ENCODE assay signal across 1 cellular context in genomic region chr10:125783957-125784356, GRCh38.
TF ChIP-seq lines count a peak whose summit lies in the region.

No MANE protein-coding gene starts in this region.

TF ChIP-seq in GM23338, 12 proteins besides CTCF, POLR2A, EP300 and RAD21 (continued from another document):
- no peak for TF ChIP-seq ZNF462 (CRISPR knock-in tag; IDR thresholded peaks at IDR 0.05)
- TF ChIP-seq, protein P1, sequence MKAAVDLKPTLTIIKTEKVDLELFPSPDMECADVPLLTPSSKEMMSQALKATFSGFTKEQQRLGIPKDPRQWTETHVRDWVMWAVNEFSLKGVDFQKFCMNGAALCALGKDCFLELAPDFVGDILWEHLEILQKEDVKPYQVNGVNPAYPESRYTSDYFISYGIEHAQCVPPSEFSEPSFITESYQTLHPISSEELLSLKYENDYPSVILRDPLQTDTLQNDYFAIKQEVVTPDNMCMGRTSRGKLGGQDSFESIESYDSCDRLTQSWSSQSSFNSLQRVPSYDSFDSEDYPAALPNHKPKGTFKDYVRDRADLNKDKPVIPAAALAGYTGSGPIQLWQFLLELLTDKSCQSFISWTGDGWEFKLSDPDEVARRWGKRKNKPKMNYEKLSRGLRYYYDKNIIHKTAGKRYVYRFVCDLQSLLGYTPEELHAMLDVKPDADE (IDR thresholded peaks at IDR 0.05): no peak
- TF ChIP-seq ZNF331 (CRISPR knock-in tag; IDR thresholded peaks at IDR 0.05; ENCODE audit: low read depth): no peak
- TF ChIP-seq POLR2AphosphoS5 (IDR thresholded peaks at IDR 0.05; ENCODE audit: low read depth): no peak
- TF ChIP-seq ZNF114 (CRISPR knock-in tag; IDR thresholded peaks at IDR 0.05): no peak
- no peak for TF ChIP-seq CREB1 (CRISPR knock-in tag; IDR thresholded peaks at IDR 0.05; ENCODE audit: low read depth)
- TF ChIP-seq NANOG (IDR thresholded peaks at IDR 0.05; ENCODE audit: borderline replicate concordance): no peak
- TF ChIP-seq EZH2 (IDR thresholded peaks at IDR 0.05; ENCODE audit: low read depth, unreplicated experiment): no peak
- no peak for TF ChIP-seq JUNB (IDR thresholded peaks at IDR 0.05; ENCODE audit: unreplicated experiment)
